9 cellular contexts compared by ENCODE assay signal in genomic region chr10:54800677-54801480, GRCh38. TPM values are rescaled to one million over a fixed set of nuclear protein-coding genes. Genes with fewer than 3 reads are reported as not detected.
DNase-seq lines count a peak whose midpoint lies in the region; ATAC-seq and TF ChIP-seq lines count a peak whose summit lies in the region.
"Had no signal": no experiment of that assay in that cellular context is flagged by ENCODE, and none has a peak within 500 bp of the region (broad histone marks: within the 10 kb centered on the region; RNA-seq: fewer than 3 reads in every experiment).

TSS of gene PCDH15 (minus strand) at chr10:54801231. CDS start at chr10:54664262, 136,969 bp downstream.

- intact Hi-C loops in left ventricle myocardium superior (cut with micrococcal nuclease), result no loop called here

- ATAC-seq in left ventricle myocardium superior (peak; percentile 90), HG03039 (IDR thresholded peaks at IDR 0.05; ENCODE audit: unreplicated experiment) (no peak)
- ATAC-seq: A549 had no signal

- H3K27ac ChIP-seq in RWPE1 (no peak within 1 kb of the TSS), substantia nigra (ENCODE audit: low read depth, low read length, poor library complexity, severe bottlenecking) (no peak within 1 kb of the TSS)
- H3K27ac ChIP-seq: A549 had no signal

- no peak for TF ChIP-seq CTCF in RWPE1 (conservative IDR thresholded peaks at IDR 0.05; ENCODE audit: low read depth)

- DNase-seq in NCI-H1092 treated with DMSO at 0.1 percent for 48 hours (lab: John Stamatoyannopoulos, UW) (peak; percentile 40), NCI-H1092 (lab: John Stamatoyannopoulos, UW) (no peak), RWPE1 (ENCODE audit: low spot score) (peak; percentile 7), left ventricle myocardium superior (peak; percentile 27), substantia nigra (lab: John Stamatoyannopoulos, UW) (peak in 26 of 49 donors; percentile 2 to 65 (median 9)), T-helper 9 cell (no peak), CD1c-positive myeloid dendritic cell (ENCODE audit: extremely low spot score) (no peak)

- POLR2A ChIA-PET in RWPE1 (lab: Yijun Ruan, JAX; ENCODE audit: low non-redundant PET), result no interaction called here

- CTCF ChIA-PET in RWPE1 (lab: Yijun Ruan, JAX), result interaction anchor here (0.6 kb wide), 1 partner anchor 364 kb away, joined by 3 read pairs; no protein-coding TSS in a partner anchor

RNA-seq across cellular contexts. Expression of gene PCDH15, which starts in this region (rescaled TPM):
- total RNA-seq in left ventricle myocardium superior, result 0.25 TPM

Comparison
In these comparisons a context has a peak if more than half of its experiments do, and no peak if none do; other contexts are left out.
1. DNase-seq: peak in NCI-H1092 treated with DMSO at 0.1 percent for 48 hours (single experiment), RWPE1 (single experiment) and substantia nigra (26 of 49); none in NCI-H1092 (single experiment), T-helper 9 cell (single experiment) and CD1c-positive myeloid dendritic cell (single experiment).
2. Peak in DNase-seq and ATAC-seq in left ventricle myocardium superior; RNA of the gene not detected or under 1 TPM.